In the genomic region with DNA sequence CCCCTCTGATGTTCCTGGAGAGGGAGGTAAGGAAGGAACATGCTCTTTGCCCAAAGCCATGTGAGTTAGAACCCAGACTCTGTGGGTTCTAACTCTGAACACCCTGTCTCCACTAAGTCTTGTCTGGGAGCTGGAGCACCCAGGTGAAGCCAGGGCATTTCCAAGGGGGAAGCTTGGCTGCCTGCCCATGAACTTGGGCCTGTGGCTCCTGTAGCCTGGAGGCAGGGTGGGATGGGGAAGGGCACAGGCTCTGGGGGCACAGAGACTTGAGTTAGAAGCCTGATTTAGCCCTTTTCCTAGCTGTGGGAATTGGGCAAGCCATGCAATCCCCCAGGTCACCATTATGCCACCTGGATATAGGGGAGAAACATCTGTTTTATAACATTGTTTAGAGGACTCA, we compare ENCODE assay signal across 20 cellular contexts.
A peak's percentile ranks its signal among the peaks of the same experiment; 100 is the strongest.
DNase-seq lines count a peak whose midpoint lies in the region; ATAC-seq, FAIRE-seq and TF ChIP-seq lines count a peak whose summit lies in the region.
"Had no signal": no experiment of that assay in that cellular context is flagged by ENCODE, and none has a peak within 500 bp of the region (broad histone marks: within the 10 kb centered on the region; RNA-seq: fewer than 3 reads in every experiment).

No MANE protein-coding gene starts in this region.

- H4K91ac ChIP-seq in IMR-90 (ENCODE audit: insufficient read depth, low read depth, low read length), result peak overlapping the region; percentile 97
- peak overlapping the region; percentile 61 for H4K91ac ChIP-seq in mesenchymal stem cell (ENCODE audit: low read length)

- intact Hi-C loops in IMR-90 (cut with micrococcal nuclease), result no loop called here

- H3K79me1 ChIP-seq in IMR-90 (ENCODE audit: low read depth in 1 of 2, low read length in 2 of 2), result peaks cover 14 to 37% of the 10 kb centered on the region in 2 experiments; a peak in 3 of 4 replicates
- no peaks in the 10 kb centered on the region for H3K79me1 ChIP-seq in mesenchymal stem cell (replicated peaks; ENCODE audit: low read length, poor library complexity, severe bottlenecking)

- in situ Hi-C loops in IMR-90 (cut with MboI; ENCODE audit: low sequenced_read_pairs), result no loop called here

- H2AK5ac ChIP-seq in IMR-90 (ENCODE audit: low read depth, low read length) (peak overlapping the region; percentile 93), mesenchymal stem cell (ENCODE audit: low read length, severe bottlenecking) (no peak overlapping the region)

- H3K4ac ChIP-seq in IMR-90 (ENCODE audit: low read depth, low read length) (peak overlapping the region; percentile 99), mesenchymal stem cell (ENCODE audit: low read depth in 1 of 2, low read length in 2 of 2) (no peak overlapping the region)

- H4K20me1 ChIP-seq in IMR-90 (ENCODE audit: insufficient read depth, low read length), result no peaks in the 10 kb centered on the region
- H4K20me1 ChIP-seq: BLaER1 treated with 17β-estradiol and CSF1 and Interleukin-3, amounts not matched to agents 10 nM and 100 nM had no signal

- no TSS peak for BruUV-seq in IMR-90 (replicated peaks; lab: Mats Ljungman, UMichigan)

- dilution Hi-C loops in IMR-90 (cut with HindIII; ENCODE audit: low sequenced_read_pairs, unreplicated experiment), result no loop called here

- CTCF ChIA-PET in A549 (lab: Yijun Ruan, JAX) (interaction anchor here (1.0 to 2.1 kb wide), 4 partner anchors 9 to 125 kb away, joined by 3 to 5 read pairs (median 4); no protein-coding TSS in a partner anchor), IMR-90 (lab: Yijun Ruan, JAX) (interaction anchor here (0.5 kb wide), 1 partner anchor 397 kb away, joined by 3 read pairs; no protein-coding TSS in a partner anchor)

- no peaks in the 10 kb centered on the region for H3K27me3 Mint-ChIP-seq in stimulated activated memory B cell treated with anti-CD40 and anti-IgM and Interleukin-4, amounts not matched to agents 10 μg/mL and 1 μg/mL and 100 μg/mL, for 72 hours

- peak overlapping the region in 1 of 2 experiments; percentile 84 for H2BK12ac ChIP-seq in mesenchymal stem cell (ENCODE audit: low read length in 2 of 2)

- peaks cover 78% of the 10 kb centered on the region for H3K4me1 Mint-ChIP-seq in stimulated activated memory B cell treated with anti-CD40 and anti-IgM and Interleukin-4, amounts not matched to agents 10 μg/mL and 1 μg/mL and 100 μg/mL, for 72 hours

- H3K27ac ChIP-seq in A549 (peak overlapping the region; percentile 72 to 85; a peak in 5 of 6 replicates), IMR-90 (ENCODE audit: insufficient read depth, low read length) (peak overlapping the region; percentile 22; the same call in 1 of the 2 replicates), mesenchymal stem cell (ENCODE audit: low read length, poor library complexity, severe bottlenecking) (no peak overlapping the region)
- H3K27ac ChIP-seq: BLaER1 treated with 17β-estradiol and CSF1 and Interleukin-3, amounts not matched to agents 10 nM and 100 nM had no signal

- TF ChIP-seq EP300 in A549 (IDR thresholded peaks at IDR 0.05), result no peak

- H3K4me3 ChIP-seq in A549 (no peak overlapping the region), IMR-90 (ENCODE audit: insufficient read depth, low read depth, low read length) (no peak overlapping the region), mesenchymal stem cell (ENCODE audit: insufficient read depth in 1 of 2, low read depth in 1 of 2, low read length in 2 of 2) (no peak overlapping the region)
- H3K4me3 ChIP-seq: BLaER1 treated with 17β-estradiol and CSF1 and Interleukin-3, amounts not matched to agents 10 nM and 100 nM had no signal

- TF ChIP-seq CTCF in A549 (IDR thresholded peaks at IDR 0.05) (no peak), IMR-90 (conservative IDR thresholded peaks at IDR 0.05; ENCODE audit: low read depth, low read length) (no peak)

- peaks cover 9% of the 10 kb centered on the region for H3K9me3 Mint-ChIP-seq in stimulated activated memory B cell treated with anti-CD40 and anti-IgM and Interleukin-4, amounts not matched to agents 10 μg/mL and 1 μg/mL and 100 μg/mL, for 72 hours
- H3K9me3 Mint-ChIP-seq: CD8-positive, alpha-beta T cell; HFFc6 had no signal

- no peak for FAIRE-seq in A549 (lab: Jason Lieb, UNC)
- FAIRE-seq: HepG2 had no signal

- no peaks in the 10 kb centered on the region for H3K9me3 ChIP-seq in A549
- no peaks in the 10 kb centered on the region for H3K9me3 ChIP-seq in IMR-90 (ENCODE audit: control insufficient read depth, insufficient read depth, low read length)
- no peaks in the 10 kb centered on the region for H3K9me3 ChIP-seq in mesenchymal stem cell (ENCODE audit: control insufficient read depth, low read length)
- H3K9me3 ChIP-seq: BLaER1 treated with 17β-estradiol and CSF1 and Interleukin-3, amounts not matched to agents 10 nM and 100 nM had no signal

- H3K4me1 ChIP-seq in A549 (peaks cover 46% of the 10 kb centered on the region), IMR-90 (ENCODE audit: control insufficient read depth, insufficient read depth, low read length) (peaks cover 16% of the 10 kb centered on the region), mesenchymal stem cell (ENCODE audit: control insufficient read depth, insufficient read depth, low read depth, low read length) (no peaks in the 10 kb centered on the region)

- H2AFZ ChIP-seq in IMR-90 (replicated peaks; ENCODE audit: low read length, poor library complexity) (peak overlapping the region; percentile 13), mesenchymal stem cell (ENCODE audit: low read depth, low read length) (no peak overlapping the region)

- H3K27me3 ChIP-seq in IMR-90 (ENCODE audit: control insufficient read depth, insufficient read depth, low read length) (no peaks in the 10 kb centered on the region), mesenchymal stem cell (ENCODE audit: control insufficient read depth in 1 of 2, insufficient read depth in 1 of 2, low read length in 2 of 2) (peaks cover 0 to 3% of the 10 kb centered on the region in 2 experiments)
- H3K27me3 ChIP-seq: BLaER1 treated with 17β-estradiol and CSF1 and Interleukin-3, amounts not matched to agents 10 nM and 100 nM had no signal

- no peak overlapping the region for H3K4me2 ChIP-seq in A549
- no peak overlapping the region for H3K4me2 ChIP-seq in IMR-90 (ENCODE audit: low read depth, low read length)
- H3K4me2 ChIP-seq in mesenchymal stem cell (ENCODE audit: low read length, poor library complexity, severe bottlenecking), result no peak overlapping the region
- H3K4me2 ChIP-seq: BLaER1 treated with 17β-estradiol and CSF1 and Interleukin-3, amounts not matched to agents 10 nM and 100 nM had no signal

- peak overlapping the region; percentile 99 for H2BK20ac ChIP-seq in IMR-90 (ENCODE audit: low read depth, low read length)

- POLR2A ChIA-PET in A549 (lab: Yijun Ruan, JAX) (no interaction called here), IMR-90 (lab: Charles Lee; ENCODE audit: unreplicated experiment) (no interaction called here)

- H3K23ac ChIP-seq in IMR-90 (ENCODE audit: low read depth, low read length) (no peak overlapping the region), mesenchymal stem cell (ENCODE audit: low read length in 2 of 2) (no peak overlapping the region)

- H4K5ac ChIP-seq in IMR-90 (ENCODE audit: low read depth, low read length), result peak overlapping the region; percentile 51

- H3K56ac ChIP-seq in IMR-90 (ENCODE audit: extremely low read depth, insufficient read depth, low read length), result no peak overlapping the region

- TF ChIP-seq POLR2A in A549 (IDR thresholded peaks at IDR 0.05; ENCODE audit: low read length) (no peak), IMR-90 (IDR thresholded peaks at IDR 0.05; ENCODE audit: low read depth, low read length) (no peak)

- ATAC-seq in A549 (no peak), IMR-90 (ENCODE audit: low read depth) (no peak)
- no peak for ATAC-seq in stimulated activated memory B cell treated with anti-CD40 and anti-IgM and Interleukin-4, amounts not matched to agents 10 μg/mL and 1 μg/mL and 100 μg/mL, for 72 hours
- ATAC-seq: CD8-positive, alpha-beta T cell; HCT116; HepG2 had no signal

- no peaks in the 10 kb centered on the region for H3K36me3 ChIP-seq in IMR-90 (ENCODE audit: control insufficient read depth, insufficient read depth, low read length)
- no peaks in the 10 kb centered on the region for H3K36me3 ChIP-seq in mesenchymal stem cell (ENCODE audit: control insufficient read depth in 1 of 2, insufficient read depth in 2 of 2, low read depth in 1 of 2, low read length in 2 of 2)
- H3K36me3 ChIP-seq: BLaER1 treated with 17β-estradiol and CSF1 and Interleukin-3, amounts not matched to agents 10 nM and 100 nM had no signal

- DNase-seq in A549 (ENCODE audit: low read depth in 1 of 2, low spot score in 1 of 2) (no peak), IMR-90 (no peak), mesenchymal stem cell (no peak), RPMI8226 (no peak), NCI-H2171 (lab: John Stamatoyannopoulos, UW) (no peak), nucleus accumbens (lab: John Stamatoyannopoulos, UW) (no peak)
- DNase-seq: 8988T; ACHN; AML-193; Calu3; CD8-positive, alpha-beta T cell; DMS79 treated with DMSO at 0.1 percent for 48 hours; GF-D8; GOT3; H7; HFFc6 had no signal

- peak overlapping the region; percentile 99 for H2BK120ac ChIP-seq in IMR-90 (ENCODE audit: low read depth, low read length)
- H2BK120ac ChIP-seq in mesenchymal stem cell (ENCODE audit: low read depth, low read length), result no peak overlapping the region

- peaks cover 12% of the 10 kb centered on the region for H3K9me1 ChIP-seq in IMR-90 (ENCODE audit: insufficient read depth, low read length)

- H3K18ac ChIP-seq in IMR-90 (ENCODE audit: low read depth, low read length) (peak overlapping the region; percentile 75), mesenchymal stem cell (ENCODE audit: low read depth in 1 of 2, low read length in 2 of 2) (peak overlapping the region in 1 of 2 experiments; percentile 35)

- TF ChIP-seq RAD21 in A549 (conservative IDR thresholded peaks at IDR 0.05 in 1 of 2, IDR thresholded peaks at IDR 0.05 in 1 of 2), result no peak
- no peak for TF ChIP-seq RAD21 in IMR-90 (IDR thresholded peaks at IDR 0.05; ENCODE audit: low read length)

- H2BK15ac ChIP-seq in IMR-90 (ENCODE audit: low read depth, low read length) (peak overlapping the region; percentile 98), mesenchymal stem cell (ENCODE audit: low read depth, poor library complexity, severe bottlenecking) (no peak overlapping the region)

- H3K9ac ChIP-seq in IMR-90 (ENCODE audit: low read depth, low read length) (no peak overlapping the region), mesenchymal stem cell (ENCODE audit: low read length) (no peak overlapping the region)
- H3K9ac ChIP-seq: BLaER1 treated with 17β-estradiol and CSF1 and Interleukin-3, amounts not matched to agents 10 nM and 100 nM had no signal

- H2BK5ac ChIP-seq in IMR-90 (ENCODE audit: low read depth, low read length, poor library complexity, severe bottlenecking), result peak overlapping the region; percentile 71
- H2BK5ac ChIP-seq in mesenchymal stem cell (ENCODE audit: low read depth, low read length, poor library complexity, severe bottlenecking), result no peak overlapping the region

- H3K14ac ChIP-seq in IMR-90 (replicated peaks; ENCODE audit: low read depth, low read length) (peak overlapping the region; percentile 58), mesenchymal stem cell (ENCODE audit: low read length in 2 of 2) (no peak overlapping the region)

- no peak overlapping the region for H3K4me3 Mint-ChIP-seq in stimulated activated memory B cell treated with anti-CD40 and anti-IgM and Interleukin-4, amounts not matched to agents 10 μg/mL and 1 μg/mL and 100 μg/mL, for 72 hours
- H3K4me3 Mint-ChIP-seq: CD8-positive, alpha-beta T cell; HFFc6 had no signal

- peak overlapping the region; percentile 60 to 73; a peak in 3 of 4 replicates for H4K8ac ChIP-seq in IMR-90 (ENCODE audit: low read depth in 2 of 2, low read length in 2 of 2)
- no peak overlapping the region for H4K8ac ChIP-seq in mesenchymal stem cell (ENCODE audit: low read length)

- no peaks in the 10 kb centered on the region for H3K36me3 Mint-ChIP-seq in stimulated activated memory B cell treated with anti-CD40 and anti-IgM and Interleukin-4, amounts not matched to agents 10 μg/mL and 1 μg/mL and 100 μg/mL, for 72 hours
- H3K36me3 Mint-ChIP-seq: CD8-positive, alpha-beta T cell had no signal

- no peak overlapping the region for H2AK9ac ChIP-seq in IMR-90 (replicated peaks; ENCODE audit: low read depth, low read length, poor library complexity)

- H3K27ac Mint-ChIP-seq in stimulated activated memory B cell treated with anti-CD40 and anti-IgM and Interleukin-4, amounts not matched to agents 10 μg/mL and 1 μg/mL and 100 μg/mL, for 72 hours, result peak overlapping the region; percentile 78
- H3K27ac Mint-ChIP-seq: CD8-positive, alpha-beta T cell; HFFc6 had no signal
